Comparison of ENCODE assay signal across 1 cellular context in genomic region chr17:39674702-39675389, GRCh38.
TF ChIP-seq lines count a peak whose summit lies in the region.

No MANE protein-coding gene starts in this region.

TF ChIP-seq in GM12878, 131 proteins besides CTCF, POLR2A, EP300 and RAD21:
- TF ChIP-seq ATF7 (IDR thresholded peaks at IDR 0.05; ENCODE audit: low read depth) (peak; percentile 46; the same call in 1 of the 2 replicates), E4F1 (IDR thresholded peaks at IDR 0.05; ENCODE audit: borderline replicate concordance, partially characterized antibody) (no peak), MEF2B (IDR thresholded peaks at IDR 0.05; ENCODE audit: partially characterized antibody, poor library complexity, severe bottlenecking) (peak; percentile 91), NBN (IDR thresholded peaks at IDR 0.05) (no peak), IKZF2 (IDR thresholded peaks at IDR 0.05) (peak; percentile 21 to 38; a peak in 2 of 4 replicates), GATAD2B (conservative IDR thresholded peaks at IDR 0.05; ENCODE audit: low read depth) (0 out of 2 replicates have a peak, but pooled peaks have one; percentile 16), GABPA (IDR thresholded peaks at IDR 0.05; ENCODE audit: low read depth) (no peak), HDAC2 (IDR thresholded peaks at IDR 0.05) (no peak), CBX5 (IDR thresholded peaks at IDR 0.05; ENCODE audit: low read depth) (no peak), NR2F1 (conservative IDR thresholded peaks at IDR 0.05) (peak; percentile 37; the same call in 1 of the 2 replicates), EGR1 (IDR thresholded peaks at IDR 0.05; ENCODE audit: borderline replicate concordance in 1 of 2, low read depth in 2 of 2, low read length in 2 of 2) (peak in 1 of 2 experiments; percentile 32; a peak in 1 of 3 replicates), FOS (IDR thresholded peaks at IDR 0.05; ENCODE audit: borderline replicate concordance, extremely low read depth, insufficient read length) (no peak), BACH1 (IDR thresholded peaks at IDR 0.05; ENCODE audit: borderline replicate concordance) (no peak), YY1 (IDR thresholded peaks at IDR 0.05; ENCODE audit: low read depth, low read length) (no peak), BMI1 (IDR thresholded peaks at IDR 0.05; ENCODE audit: borderline replicate concordance) (peak; percentile 34; the same call in 1 of the 2 replicates), MEF2A (IDR thresholded peaks at IDR 0.05; ENCODE audit: insufficient read depth, low read depth, low read length) (no peak), TCF12 (IDR thresholded peaks at IDR 0.05; ENCODE audit: low read depth, low read length) (0 out of 2 replicates have a peak, but pooled peaks have one; percentile 38), IKZF1 (conservative IDR thresholded peaks at IDR 0.05) (peak; percentile 52), ESRRA (IDR thresholded peaks at IDR 0.05; ENCODE audit: low read length) (no peak)
TF ChIP-seq in GM12878: peak in this region for 9.
